8 cellular contexts compared by ENCODE assay signal in genomic region chr3:160448845-160449659, GRCh38. TPM values are rescaled to one million over a fixed set of nuclear protein-coding genes. Genes with fewer than 3 reads are reported as not detected.
A peak's percentile ranks its signal among the peaks of the same experiment; 100 is the strongest.
DNase-seq lines count a peak whose midpoint lies in the region; ATAC-seq and TF ChIP-seq lines count a peak whose summit lies in the region.

No MANE protein-coding gene starts in this region.

- peaks cover 24 to 28% (median 25%) of the 10 kb centered on the region in 3 donors for H3K4me1 Mint-ChIP-seq in IgD-negative memory B cell
- H3K4me1 Mint-ChIP-seq in activated naive CD8-positive, alpha-beta T cell treated with anti-CD3 and anti-CD28 coated beads for 36 hours, result peaks cover 26% of the 10 kb centered on the region

- no peak for DNase-seq in activated naive CD8-positive, alpha-beta T cell treated with anti-CD3 and anti-CD28 coated beads for 36 hours
- DNase-seq in heart left ventricle, result peak in 3 of 5 donors; percentile 14 to 72 (median 30)
- DNase-seq in prostate gland (ENCODE audit: low spot score), result no peak
- DNase-seq in cerebellar nuclear complex (lab: John Stamatoyannopoulos, UW), result no peak
- no peak for DNase-seq in NCI-H187 (lab: John Stamatoyannopoulos, UW)

- peak overlapping the region; percentile 93 to 97 (median 94) for H3K4me3 Mint-ChIP-seq in IgD-negative memory B cell
- H3K4me3 Mint-ChIP-seq in activated naive CD8-positive, alpha-beta T cell treated with anti-CD3 and anti-CD28 coated beads for 36 hours, result peak overlapping the region; percentile 90

- H3K4me1 ChIP-seq in heart left ventricle (peaks cover 0 to 19% (median 8%) of the 10 kb centered on the region in 12 donors), prostate gland (replicated peaks) (no peaks in the 10 kb centered on the region)

- H3K27ac Mint-ChIP-seq in IgD-negative memory B cell, result peak overlapping the region; percentile 85 to 96 (median 92)
- peak overlapping the region; percentile 93 for H3K27ac Mint-ChIP-seq in activated naive CD8-positive, alpha-beta T cell treated with anti-CD3 and anti-CD28 coated beads for 36 hours

- TF ChIP-seq CTCF in GM12875 (IDR thresholded peaks at IDR 0.05; ENCODE audit: borderline replicate concordance, insufficient read depth, low read depth, low read length) (no peak), heart left ventricle (IDR thresholded peaks at IDR 0.05) (no peak), prostate gland (IDR thresholded peaks at IDR 0.05) (no peak)

- WGBS in heart left ventricle, 4 donors, result 3 to 8% (median 7%) methylated on average over 19 to 26 of the region's 26 CpGs
- WGBS in prostate gland, result under 1% methylated on average over 23 of the region's 26 CpGs

- intact Hi-C loops in heart left ventricle (cut with DNase I), result no loop called here
- intact Hi-C loops in prostate gland (cut with DNase I), result no loop called here

- H3K27me3 Mint-ChIP-seq in IgD-negative memory B cell, result no peaks in the 10 kb centered on the region
- H3K27me3 Mint-ChIP-seq in activated naive CD8-positive, alpha-beta T cell treated with anti-CD3 and anti-CD28 coated beads for 36 hours, result no peaks in the 10 kb centered on the region

- H3K4me3 ChIP-seq in GM12875 (ENCODE audit: low read depth, low read length) (peak overlapping the region; percentile 72), heart left ventricle (peak overlapping the region; percentile 10 to 66 (median 50)), prostate gland (peak overlapping the region; percentile 37 to 46)

- H3K9me3 Mint-ChIP-seq in IgD-negative memory B cell, result no peaks in the 10 kb centered on the region
- H3K9me3 Mint-ChIP-seq in activated naive CD8-positive, alpha-beta T cell treated with anti-CD3 and anti-CD28 coated beads for 36 hours, result peaks cover 1% of the 10 kb centered on the region

- H3K27me3 ChIP-seq in heart left ventricle, result peaks cover 0 to 24% (median 8%) of the 10 kb centered on the region in 9 donors
- H3K27me3 ChIP-seq in prostate gland (replicated peaks; ENCODE audit: insufficient read depth), result no peaks in the 10 kb centered on the region

- ATAC-seq in GM21529 (IDR thresholded peaks at IDR 0.05; ENCODE audit: unreplicated experiment) (peak; percentile 45), heart left ventricle (peak; percentile 36 to 55 (median 44))

- H3K36me3 ChIP-seq in heart left ventricle (no peaks in the 10 kb centered on the region), prostate gland (no peaks in the 10 kb centered on the region)

- H3K9me3 ChIP-seq in heart left ventricle, result peaks cover 0 to 7% (median 0%) of the 10 kb centered on the region in 12 donors
- H3K9me3 ChIP-seq in prostate gland, result no peaks in the 10 kb centered on the region

- H3K27ac ChIP-seq in heart left ventricle (peak overlapping the region in 2 of 12 donors; percentile 68 to 76), prostate gland (peak overlapping the region; percentile 50 to 88)

- peaks cover 7% of the 10 kb centered on the region for H3K36me3 Mint-ChIP-seq in IgD-negative memory B cell
- H3K36me3 Mint-ChIP-seq in activated naive CD8-positive, alpha-beta T cell treated with anti-CD3 and anti-CD28 coated beads for 36 hours, result peaks cover 37% of the 10 kb centered on the region

- no peak for TF ChIP-seq POLR2A in heart left ventricle (IDR thresholded peaks at IDR 0.05)
- TF ChIP-seq POLR2A in prostate gland (IDR thresholded peaks at IDR 0.05), result no peak

RNA-seq across cellular contexts. Expression of gene TRIM59, which starts 0.5 kb away (rescaled TPM):
- polyA plus RNA-seq in IgD-negative memory B cell, result 21.6 TPM
- 10 to 100 TPM; 43.3 to 44.0 TPM for total RNA-seq in activated naive CD8-positive, alpha-beta T cell treated with anti-CD3 and anti-CD28 coated beads for 36 hours
- 1 to 10 TPM in 2 of 9 donors, under 1 TPM in 7; 0.16 to 3.1 (median 0.60) TPM for total RNA-seq in heart left ventricle
- under 1 TPM; 0.27 to 0.32 TPM for polyA plus RNA-seq in heart left ventricle
- total RNA-seq in prostate gland, result 10 to 100 TPM in 1 of 2 donors, 1 to 10 TPM in 1; 3.2 to 11.4 TPM

RNA-seq across cellular contexts. Expression of gene SMC4, which starts 49.6 kb away (rescaled TPM):
- polyA plus RNA-seq in IgD-negative memory B cell (49.6 TPM), heart left ventricle (10 to 100 TPM; 14.0 to 18.7 TPM)
- total RNA-seq in activated naive CD8-positive, alpha-beta T cell treated with anti-CD3 and anti-CD28 coated beads for 36 hours, result 100 to 1,000 TPM; 153 to 164 TPM
- total RNA-seq in heart left ventricle (10 to 100 TPM; 15.1 to 27.3 (median 18.4) TPM), prostate gland (10 to 100 TPM; 13.8 to 40.4 TPM)

RNA-seq across cellular contexts. Expression of gene IFT80, which starts 50.0 kb away (rescaled TPM):
- 3.8 TPM for polyA plus RNA-seq in IgD-negative memory B cell
- 10 to 100 TPM; 11.2 to 12.2 TPM for total RNA-seq in activated naive CD8-positive, alpha-beta T cell treated with anti-CD3 and anti-CD28 coated beads for 36 hours
- total RNA-seq in heart left ventricle, result 10 to 100 TPM in 6 of 9 donors, 1 to 10 TPM in 3; 6.8 to 18.6 (median 10.6) TPM
- polyA plus RNA-seq in heart left ventricle, result 1 to 10 TPM; 6.2 to 6.4 TPM
- 10 to 100 TPM; 16.1 to 43.3 TPM for total RNA-seq in prostate gland

Comparison
In these comparisons a context has a peak if more than half of its experiments do, and no peak if none do; other contexts are left out.
1. DNase-seq: peak in heart left ventricle (3 of 5); none in activated naive CD8-positive, alpha-beta T cell treated with anti-CD3 and anti-CD28 coated beads for 36 hours (single experiment), prostate gland (single experiment), cerebellar nuclear complex (0 of 2) and NCI-H187 (0 of 2).
2. Peak in every context shown above with its lines, with median percentiles within 50 percentile points of each other: H3K4me3 ChIP-seq.